In the genomic region with DNA sequence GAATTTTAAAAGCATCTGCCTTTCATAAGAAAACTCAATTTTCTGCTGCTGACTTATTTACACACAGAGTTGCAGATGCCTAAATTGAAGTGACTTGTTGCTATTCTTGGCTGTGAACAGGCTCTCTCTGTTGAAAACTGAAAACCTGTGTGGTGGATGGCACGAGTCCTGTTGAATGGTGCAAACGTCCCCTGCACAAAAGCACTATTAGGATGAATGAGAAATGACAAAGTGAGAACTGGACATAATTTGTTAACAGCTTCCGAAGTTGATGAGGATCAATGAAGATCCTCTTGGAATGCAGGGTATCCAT, we compare ENCODE assay signal across 26 cellular contexts.
DNase-seq lines count a peak whose midpoint lies in the region; ATAC-seq and TF ChIP-seq lines count a peak whose summit lies in the region.
"Had no signal": no experiment of that assay in that cellular context is flagged by ENCODE, and none has a peak within 500 bp of the region (broad histone marks: within the 10 kb centered on the region; RNA-seq: fewer than 3 reads in every experiment).

No MANE protein-coding gene starts in this region.

- WGBS in heart left ventricle, 4 donors: 50 to 61% (median 56%) methylated on average over 3 of the region's 3 CpGs

- intact Hi-C loops in heart left ventricle (cut with DNase I): loop anchor here in 4 of 10 donors (5.0 to 10.0 kb wide), 4 partner anchors 100 to 720 kb away; a partner anchor contains a TSS
- intact Hi-C loops in Right ventricle myocardium inferior (cut with DNase I): loop anchor here (5.0 kb wide), 1 partner anchor 73 kb away; no protein-coding TSS in a partner anchor
- intact Hi-C loops in dorsolateral prefrontal cortex (cut with DNase I): no loop called here
- intact Hi-C loops in vagina (cut with DNase I): no loop called here

- peak overlapping the region in 8 of 12 donors; percentile 9 to 55 (median 36) for H3K27ac ChIP-seq in heart left ventricle
- peak overlapping the region in 30 of 59 donors; percentile 10 to 91 (median 42) for H3K27ac ChIP-seq in dorsolateral prefrontal cortex
- peak overlapping the region; percentile 6 for H3K27ac ChIP-seq in osteoblast (ENCODE audit: low read depth, low read length)
- H3K27ac ChIP-seq in vagina: peak overlapping the region; percentile 51
- H3K27ac ChIP-seq: brain microvascular endothelial cell, neutrophil, PC-9, SJSA1 had no signal

- no peaks in the 10 kb centered on the region for H3K79me2 ChIP-seq in osteoblast (ENCODE audit: insufficient read depth, low read length)

- no peak overlapping the region for H3K4me3 ChIP-seq in heart left ventricle
- no peak overlapping the region for H3K4me3 ChIP-seq in dorsolateral prefrontal cortex
- no peak overlapping the region for H3K4me3 ChIP-seq in osteoblast (ENCODE audit: insufficient read depth, low read length)
- H3K4me3 ChIP-seq in vagina: no peak overlapping the region
- H3K4me3 ChIP-seq: lung, PC-9, SJSA1 had no signal

- no peak for DNase-seq in heart left ventricle
- no peak for DNase-seq in Right ventricle myocardium inferior (ENCODE audit: missing footprints)
- no peak for DNase-seq in dorsolateral prefrontal cortex
- no peak for DNase-seq in osteoblast (ENCODE audit: insufficient read length, low spot score, missing footprints)
- DNase-seq in vagina (ENCODE audit: extremely low spot score in 2 of 2): no peak
- DNase-seq in DMS53 (lab: John Stamatoyannopoulos, UW): no peak
- DNase-seq in EL: no peak
- no peak for DNase-seq in superior temporal gyrus (ENCODE audit: extremely low spot score)
- DNase-seq: activated CD4-positive, alpha-beta T cell treated with anti-CD3 and anti-CD28 coated beads for 1 hour; activated CD8-positive, alpha-beta memory T cell treated with anti-CD3 and anti-CD28 coated beads for 24 hours; activated gamma-delta T cell; activated T-cell treated with anti-CD3 and anti-CD28 coated beads, Interleukin-2, amount 50 U/mL, for 1 hour; brain microvascular endothelial cell; CD8-positive, alpha-beta memory T cell; DMS79; islet precursor cell; MV-4-11; NCI-H510A; PC-9; stimulated activated CD4-positive, alpha-beta T cell treated with anti-CD3 and anti-CD28 coated beads, Interleukin-12 subunit alpha, Interleukin-12 subunit beta, amount 100 ng/mL, for 4 hours; stimulated activated CD4-positive, alpha-beta T cell treated with anti-CD3 and anti-CD28 coated beads, Interleukin-4, amount 100 ng/mL, for 4 hours; stimulated activated naive CD4-positive, alpha-beta T cell treated with Interleukin-2 at 50 U/mL for 16 hours; trophoblast cell had no signal

- H4K20me1 ChIP-seq in osteoblast (ENCODE audit: insufficient read depth, low read length): no peaks in the 10 kb centered on the region

- H3K27me3 ChIP-seq in heart left ventricle (no peaks in the 10 kb centered on the region), dorsolateral prefrontal cortex (no peaks in the 10 kb centered on the region), osteoblast (ENCODE audit: insufficient read depth, low read length) (no peaks in the 10 kb centered on the region), vagina (no peaks in the 10 kb centered on the region)
- H3K27me3 ChIP-seq: brain microvascular endothelial cell, SJSA1 had no signal

- H3K9me3 ChIP-seq in heart left ventricle (peaks cover 0 to 4% (median 0%) of the 10 kb centered on the region in 12 donors), osteoblast (ENCODE audit: low read depth, low read length) (no peaks in the 10 kb centered on the region), vagina (no peaks in the 10 kb centered on the region)
- H3K9me3 ChIP-seq: neutrophil, SJSA1 had no signal

- H3K36me3 ChIP-seq in heart left ventricle: no peaks in the 10 kb centered on the region
- no peaks in the 10 kb centered on the region for H3K36me3 ChIP-seq in osteoblast (ENCODE audit: insufficient read depth, low read length)
- H3K36me3 ChIP-seq in vagina: no peaks in the 10 kb centered on the region
- H3K36me3 ChIP-seq: brain microvascular endothelial cell, neutrophil, SJSA1 had no signal

- H3K4me1 ChIP-seq in heart left ventricle: peaks cover 0 to 46% (median 31%) of the 10 kb centered on the region in 12 donors
- H3K4me1 ChIP-seq in osteoblast (ENCODE audit: insufficient read depth, low read length): peaks cover 60% of the 10 kb centered on the region
- H3K4me1 ChIP-seq in vagina: peaks cover 54% of the 10 kb centered on the region

- TF ChIP-seq CTCF in heart left ventricle (IDR thresholded peaks at IDR 0.05): no peak
- no peak for TF ChIP-seq CTCF in dorsolateral prefrontal cortex (IDR thresholded peaks at IDR 0.05 in 54 of 56, conservative IDR thresholded peaks at IDR 0.05 in 2 of 56; ENCODE audit: low read depth in 1 of 56, partially characterized antibody in 56 of 56)
- no peak for TF ChIP-seq CTCF in osteoblast (IDR thresholded peaks at IDR 0.05; ENCODE audit: extremely low read depth, low read depth, low read length)
- no peak for TF ChIP-seq CTCF in vagina (IDR thresholded peaks at IDR 0.05)

- TF ChIP-seq POLR2A in heart left ventricle (IDR thresholded peaks at IDR 0.05): no peak
- TF ChIP-seq POLR2A in vagina (IDR thresholded peaks at IDR 0.05): no peak

- ATAC-seq in heart left ventricle: no peak
- no peak for ATAC-seq in Right ventricle myocardium inferior

- H2AFZ ChIP-seq in osteoblast (ENCODE audit: low read length): no peak overlapping the region
- H2AFZ ChIP-seq: PC-9 had no signal

- no peak overlapping the region for H3K4me2 ChIP-seq in osteoblast (ENCODE audit: insufficient read depth, low read length)
- H3K4me2 ChIP-seq: PC-9 had no signal
